ENCODE assay signal across 20 cellular contexts in genomic region chr5:35331941-35332340, GRCh38.
"Had no signal": no experiment of that assay in that cellular context is flagged by ENCODE, and none has a peak within 500 bp of the region (broad histone marks: within the 10 kb centered on the region; RNA-seq: fewer than 3 reads in every experiment).

No MANE protein-coding gene starts in this region.

- DNase-seq: activated CD4-positive, alpha-beta memory T cell treated with anti-CD3 and anti-CD28 coated beads, Interleukin-2, amount 10 ng/mL, durations not matched to agents 7 days and 5 days; activated CD4-positive, alpha-beta T cell treated with anti-CD3 and anti-CD28 coated beads, Interleukin-2, amount 10 ng/mL, durations not matched to agents 24 days and 14 days; activated effector memory CD4-positive, alpha-beta T cell treated with anti-CD3 and anti-CD28 coated beads, Interleukin-2, amount 50 U/mL, for 16 hours; activated naive CD4-positive, alpha-beta T cell treated with anti-CD3 and anti-CD28 coated beads, Interleukin-2, amount 10 ng/mL, durations not matched to agents 7 days and 5 days; activated T-cell treated with anti-CD3 and anti-CD28 coated beads, Interleukin-2, amount 50 U/mL, for 72 hours; cortex of kidney; foreskin keratinocyte; immature natural killer cell; naive thymus-derived CD8-positive, alpha-beta T cell; psoas muscle; stimulated activated CD4-positive, alpha-beta T cell treated with anti-CD3 and anti-CD28 coated beads, Interleukin-12 subunit alpha, Interleukin-12 subunit beta, amount 100 ng/mL, for 4 hours; stimulated activated CD4-positive, alpha-beta T cell treated with anti-CD3 and anti-CD28 coated beads, Interleukin-1b, Interleukin-23, amount 100 ng/mL, for 48 hours; stomach had no signal

- H3K27me3 ChIP-seq: foreskin keratinocyte, ovary, right atrium auricular region, stomach, suprapubic skin, tibial nerve had no signal

- H3K9me3 ChIP-seq: ovary, psoas muscle, right atrium auricular region, stomach, suprapubic skin, tibial nerve had no signal

- H3K4me3 ChIP-seq: ovary, psoas muscle, right atrium auricular region, stomach, suprapubic skin, tibial nerve had no signal

- H3K4me1 ChIP-seq: foreskin keratinocyte, psoas muscle, right atrium auricular region, stomach, suprapubic skin, tibial nerve had no signal

- ATAC-seq: activated CD4-positive, CD25-positive, alpha-beta regulatory T cell treated with anti-CD3 and anti-CD28 coated beads, Interleukin-2, amount 50 U/mL, for 24 hours; activated T-cell treated with anti-CD3 and anti-CD28 coated beads, Interleukin-2, amount 50 U/mL, for 72 hours; foreskin keratinocyte; left lobe of liver; naive thymus-derived CD8-positive, alpha-beta T cell; psoas muscle had no signal

- H3K27ac ChIP-seq: foreskin keratinocyte, ovary, psoas muscle, right atrium auricular region, stomach, suprapubic skin, tibial nerve, VCaP had no signal

- H3K36me3 ChIP-seq: ovary, right atrium auricular region, stomach, suprapubic skin, tibial nerve had no signal
